In the genomic region with DNA sequence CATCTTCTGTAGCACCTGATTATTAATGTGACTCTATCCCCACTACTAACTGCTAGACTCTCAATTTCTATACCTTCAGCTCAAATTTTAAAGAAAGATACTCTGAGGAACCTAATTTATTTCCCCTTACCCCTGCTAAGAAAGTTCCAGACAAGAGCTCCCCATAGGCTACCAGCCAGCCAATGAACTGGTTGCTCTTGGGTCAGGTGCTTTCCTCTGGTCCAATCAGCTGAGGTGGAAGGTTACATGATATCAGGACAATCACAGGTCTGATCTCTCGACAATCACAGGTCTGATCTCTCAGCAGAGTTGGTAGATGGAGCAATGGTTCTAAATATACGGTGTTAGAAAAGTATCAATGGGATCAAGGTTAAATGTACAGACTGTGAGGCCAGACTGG, we compare ENCODE assay signal across 31 cellular contexts.
"Had no signal": no experiment of that assay in that cellular context is flagged by ENCODE, and none has a peak within 500 bp of the region (broad histone marks: within the 10 kb centered on the region; RNA-seq: fewer than 3 reads in every experiment).

No MANE protein-coding gene starts in this region.

- H3K27ac Mint-ChIP-seq: activated CD4-positive, alpha-beta memory T cell treated with anti-CD3 and anti-CD28 coated beads, Interleukin-2, amount 10 ng/mL, durations not matched to agents 7 days and 5 days; activated CD4-positive, alpha-beta T cell treated with anti-CD3 and anti-CD28 coated beads for 36 hours; activated CD4-positive, alpha-beta T cell treated with anti-CD3 and anti-CD28 coated beads, Interleukin-2, amount 10 ng/mL, durations not matched to agents 24 days and 14 days; activated naive CD4-positive, alpha-beta T cell treated with anti-CD3 and anti-CD28 coated beads, Interleukin-2, amount 10 ng/mL, durations not matched to agents 7 days and 5 days; activated naive CD4-positive, alpha-beta T cell treated with anti-CD3 and anti-CD28 coated beads, Interleukin-2, amount 50 U/mL, for 72 hours; activated naive CD8-positive, alpha-beta T cell treated with anti-CD3 and anti-CD28 coated beads, Interleukin-2, amount 10 ng/mL, durations not matched to agents 7 days and 5 days; activated T-cell treated with anti-CD3 and anti-CD28 coated beads, Interleukin-2, amount 50 U/mL, for 24 hours; activated T-cell treated with anti-CD3 and anti-CD28 coated beads, Interleukin-2, amount 50 U/mL, for 72 hours; T-helper 17 cell; T-helper 2 cell treated with Interferon-gamma antibody and Interleukin-4, amounts not matched to agents 5 μg/mL and 100 μg/mL, for 36 hours had no signal

- H3K36me3 ChIP-seq: ascending aorta, breast epithelium, cardiac muscle cell, colonic mucosa, esophagus squamous epithelium, gastroesophageal sphincter, heart right ventricle, WERI-Rb-1 had no signal

- H3K27me3 ChIP-seq: ascending aorta, breast epithelium, cardiac muscle cell, colonic mucosa, gastroesophageal sphincter, heart right ventricle had no signal

- H3K27ac ChIP-seq: ascending aorta, breast epithelium, cardiac muscle cell, colonic mucosa, epithelial cell of prostate, esophagus squamous epithelium, gastroesophageal sphincter, heart right ventricle, WERI-Rb-1 had no signal

- H3K4me1 ChIP-seq: breast epithelium, colonic mucosa had no signal

- H3K9me3 Mint-ChIP-seq: activated naive CD4-positive, alpha-beta T cell treated with anti-CD3 and anti-CD28 coated beads, Interleukin-2, amount 50 U/mL, for 72 hours; activated naive CD8-positive, alpha-beta T cell treated with anti-CD3 and anti-CD28 coated beads, Interleukin-2, amount 10 ng/mL, durations not matched to agents 7 days and 5 days; activated T-cell treated with anti-CD3 and anti-CD28 coated beads, Interleukin-2, amount 50 U/mL, for 24 hours; T-helper 2 cell treated with Interferon-gamma antibody and Interleukin-4, amounts not matched to agents 5 μg/mL and 100 μg/mL, for 36 hours had no signal

- H3K9me3 ChIP-seq: ascending aorta, breast epithelium, colonic mucosa, esophagus squamous epithelium, gastroesophageal sphincter, heart right ventricle had no signal

- H3K4me1 Mint-ChIP-seq: activated CD4-positive, alpha-beta memory T cell treated with anti-CD3 and anti-CD28 coated beads, Interleukin-2, amount 10 ng/mL, durations not matched to agents 7 days and 5 days; activated CD4-positive, alpha-beta T cell treated with anti-CD3 and anti-CD28 coated beads for 36 hours; activated CD4-positive, alpha-beta T cell treated with anti-CD3 and anti-CD28 coated beads, Interleukin-2, amount 10 ng/mL, durations not matched to agents 24 days and 14 days; activated naive CD4-positive, alpha-beta T cell treated with anti-CD3 and anti-CD28 coated beads, Interleukin-2, amount 10 ng/mL, durations not matched to agents 7 days and 5 days; T-helper 17 cell had no signal

- H3K4me3 ChIP-seq: ascending aorta, breast epithelium, cardiac muscle cell, colonic mucosa, esophagus squamous epithelium, gastroesophageal sphincter, heart right ventricle had no signal

- DNase-seq: activated CD4-positive, alpha-beta memory T cell treated with anti-CD3 and anti-CD28 coated beads, Interleukin-2, amount 10 ng/mL, durations not matched to agents 7 days and 5 days; activated CD4-positive, alpha-beta T cell treated with anti-CD3 and anti-CD28 coated beads for 36 hours; activated CD4-positive, alpha-beta T cell treated with anti-CD3 and anti-CD28 coated beads, Interleukin-2, amount 10 ng/mL, durations not matched to agents 24 days and 14 days; activated CD4-positive, CD25-positive, alpha-beta regulatory T cell; activated CD4-positive, CD25-positive, alpha-beta regulatory T cell treated with anti-CD3 and anti-CD28 coated beads, Interleukin-2, amount 50 U/mL, for 72 hours; activated CD8-positive, alpha-beta memory T cell treated with anti-CD3 and anti-CD28 coated beads, Interleukin-2, amount 50 U/mL, for 48 hours; activated gamma-delta T cell; activated naive CD4-positive, alpha-beta T cell; activated naive CD4-positive, alpha-beta T cell treated with anti-CD3 and anti-CD28 coated beads, Interleukin-2, amount 10 ng/mL, durations not matched to agents 7 days and 5 days; activated naive CD8-positive, alpha-beta T cell treated with anti-CD3 and anti-CD28 coated beads, Interleukin-2, amount 10 ng/mL, durations not matched to agents 7 days and 5 days; activated T-cell treated with anti-CD3 and anti-CD28 coated beads for 4 hours; activated T-cell treated with anti-CD3 and anti-CD28 coated beads, Interleukin-2, amount 50 U/mL, for 24 hours; activated T-cell treated with anti-CD3 and anti-CD28 coated beads, Interleukin-2, amount 50 U/mL, for 72 hours; central memory CD4-positive, alpha-beta T cell; cerebellar nuclear complex; colonic mucosa; effector CD8-positive, alpha-beta T cell; esophagus squamous epithelium; foreskin melanocyte; heart right ventricle; T-helper 17 cell; T1000; WERI-Rb-1 had no signal

- H3K36me3 Mint-ChIP-seq: activated naive CD4-positive, alpha-beta T cell treated with anti-CD3 and anti-CD28 coated beads, Interleukin-2, amount 10 ng/mL, durations not matched to agents 7 days and 5 days; activated naive CD4-positive, alpha-beta T cell treated with anti-CD3 and anti-CD28 coated beads, Interleukin-2, amount 50 U/mL, for 72 hours; activated naive CD8-positive, alpha-beta T cell treated with anti-CD3 and anti-CD28 coated beads, Interleukin-2, amount 10 ng/mL, durations not matched to agents 7 days and 5 days; brain had no signal

- ATAC-seq: activated CD4-positive, alpha-beta T cell treated with anti-CD3 and anti-CD28 coated beads for 36 hours; activated naive CD4-positive, alpha-beta T cell treated with anti-CD3 and anti-CD28 coated beads, Interleukin-2, amount 50 U/mL, for 72 hours; activated T-cell treated with anti-CD3 and anti-CD28 coated beads, Interleukin-2, amount 50 U/mL, for 72 hours; gastroesophageal sphincter; heart right ventricle; T-helper 17 cell had no signal

- H3K4me3 Mint-ChIP-seq: activated CD4-positive, alpha-beta memory T cell treated with anti-CD3 and anti-CD28 coated beads, Interleukin-2, amount 10 ng/mL, durations not matched to agents 7 days and 5 days; activated CD4-positive, alpha-beta T cell treated with anti-CD3 and anti-CD28 coated beads for 36 hours; activated CD4-positive, alpha-beta T cell treated with anti-CD3 and anti-CD28 coated beads, Interleukin-2, amount 10 ng/mL, durations not matched to agents 24 days and 14 days; activated naive CD4-positive, alpha-beta T cell treated with anti-CD3 and anti-CD28 coated beads, Interleukin-2, amount 10 ng/mL, durations not matched to agents 7 days and 5 days; activated naive CD8-positive, alpha-beta T cell treated with anti-CD3 and anti-CD28 coated beads, Interleukin-2, amount 10 ng/mL, durations not matched to agents 7 days and 5 days; activated T-cell treated with anti-CD3 and anti-CD28 coated beads, Interleukin-2, amount 50 U/mL, for 24 hours; activated T-cell treated with anti-CD3 and anti-CD28 coated beads, Interleukin-2, amount 50 U/mL, for 72 hours; brain; T-helper 17 cell; T-helper 2 cell treated with Interferon-gamma antibody and Interleukin-4, amounts not matched to agents 5 μg/mL and 100 μg/mL, for 36 hours had no signal

- H3K27me3 Mint-ChIP-seq: activated CD4-positive, alpha-beta T cell treated with anti-CD3 and anti-CD28 coated beads for 36 hours had no signal
